In the genomic region with DNA sequence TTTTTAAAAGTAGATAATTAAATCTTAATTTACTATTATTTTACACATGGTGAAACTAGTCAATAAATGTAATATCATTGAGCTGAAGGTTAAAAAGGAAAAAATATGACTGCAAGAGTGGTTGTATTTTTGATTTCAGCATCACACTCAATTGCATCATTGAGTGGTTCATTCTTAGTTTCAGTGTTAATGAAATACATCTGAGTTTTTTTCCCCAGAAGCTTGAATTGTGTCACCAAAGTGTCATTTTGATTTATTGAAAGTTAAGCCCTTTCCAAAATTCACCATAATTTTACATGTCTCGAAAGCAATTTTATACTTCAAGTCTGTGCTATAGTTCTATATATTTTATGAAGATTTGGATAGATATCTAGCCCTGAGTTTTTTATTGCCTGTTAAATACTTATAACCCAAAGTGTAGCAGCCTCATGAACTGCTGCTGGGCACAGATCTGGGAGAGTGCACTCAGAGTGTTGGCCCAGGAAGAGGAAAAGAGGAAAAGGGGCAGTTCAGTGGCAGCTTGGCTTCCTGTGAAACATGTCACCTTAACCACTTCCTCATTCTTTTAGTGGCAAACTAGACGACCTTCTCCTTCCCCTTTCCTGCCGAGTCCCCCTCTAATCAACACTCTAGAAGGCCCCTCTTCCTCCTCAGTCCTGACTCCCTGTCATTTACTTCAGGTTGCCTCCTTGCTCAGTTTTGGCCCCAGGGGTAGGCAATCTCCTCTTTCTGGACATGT, we compare ENCODE assay signal across 14 cellular contexts.
DNase-seq lines count a peak whose midpoint lies in the region; ATAC-seq, FAIRE-seq and TF ChIP-seq lines count a peak whose summit lies in the region.
"Had no signal": no experiment of that assay in that cellular context is flagged by ENCODE, and none has a peak within 500 bp of the region (broad histone marks: within the 10 kb centered on the region; RNA-seq: fewer than 3 reads in every experiment).

No MANE protein-coding gene starts in this region.

- DNase-seq in AG10803 (ENCODE audit: low read depth), result peak; percentile 48
- no peak for DNase-seq in GM19239 (ENCODE audit: insufficient read length, low spot score)
- DNase-seq in NOMO-1 treated with DMSO at 0.1 percent for 48 hours (lab: John Stamatoyannopoulos, UW; ENCODE audit: unreplicated experiment), result peak; percentile 95
- peak; percentile 17 for DNase-seq in germinal center (ENCODE audit: low spot score)
- DNase-seq in activated effector memory CD4-positive, alpha-beta T cell treated with anti-CD3 and anti-CD28 coated beads, Interleukin-2, amount 50 U/mL, for 16 hours, result no peak
- DNase-seq in cerebellar nuclear complex (lab: John Stamatoyannopoulos, UW), result no peak
- no peak for DNase-seq in RWPE1 (ENCODE audit: low spot score)
- DNase-seq: activated gamma-delta T cell; left cardiac atrium; ovary; stimulated activated CD4-positive, alpha-beta T cell treated with anti-CD3 and anti-CD28 coated beads, Interleukin-2, amount 100 ng/mL, for 48 hours; WERI-Rb-1 had no signal

- no peak for ATAC-seq in HG02623 (IDR thresholded peaks at IDR 0.05; ENCODE audit: unreplicated experiment)
- ATAC-seq: Right ventricle myocardium inferior had no signal

- CTCF ChIA-PET in RWPE1 (lab: Yijun Ruan, JAX), result interaction anchor here (0.5 kb wide), 1 partner anchor 117 kb away, joined by 6 read pairs; no protein-coding TSS in a partner anchor

- POLR2A ChIA-PET in RWPE1 (lab: Yijun Ruan, JAX; ENCODE audit: low non-redundant PET), result no interaction called here

- no peak overlapping the region for H3K4me3 ChIP-seq in AG10803 (ENCODE audit: low read length)
- H3K4me3 ChIP-seq: ovary had no signal

- H3K27ac ChIP-seq in RWPE1, result no peak overlapping the region
- H3K27ac ChIP-seq: ovary, WERI-Rb-1 had no signal

- FAIRE-seq in GM19239 (lab: Jason Lieb, UNC), result peak; percentile 68

- TF ChIP-seq CTCF in AG10803 (conservative IDR thresholded peaks at IDR 0.05; ENCODE audit: low read length) (no peak), RWPE1 (conservative IDR thresholded peaks at IDR 0.05; ENCODE audit: low read depth) (no peak)

Comparison
In these comparisons a context has a peak if more than half of its experiments do, and no peak if none do; other contexts are left out.
1. DNase-seq: peak in AG10803 (single experiment), NOMO-1 treated with DMSO at 0.1 percent for 48 hours (single experiment) and germinal center (single experiment); none in GM19239 (single experiment), activated effector memory CD4-positive, alpha-beta T cell treated with anti-CD3 and anti-CD28 coated beads, Interleukin-2, amount 50 U/mL, for 16 hours (single experiment), cerebellar nuclear complex (0 of 2) and RWPE1 (single experiment).